8 cellular contexts compared by ENCODE assay signal in genomic region chr10:128078136-128078969, GRCh38.
DNase-seq lines count a peak whose midpoint lies in the region; ATAC-seq and TF ChIP-seq lines count a peak whose summit lies in the region.

No MANE protein-coding gene starts in this region.

- H3K27ac Mint-ChIP-seq in activated T-cell treated with anti-CD3 and anti-CD28 coated beads, Interleukin-2, amount 50 U/mL, for 24 hours: no peak overlapping the region

- TF ChIP-seq CTCF in Loucy (conservative IDR thresholded peaks at IDR 0.05; ENCODE audit: low read length) (peak; percentile 96), retinal pigment epithelial cell (conservative IDR thresholded peaks at IDR 0.05; ENCODE audit: low read depth, low read length) (peak; percentile 89)

- H3F3A ChIP-seq in Loucy (ENCODE audit: low read depth): peaks cover 4% of the 10 kb centered on the region; the same call in 1 of the 2 replicates

- H3K4me1 ChIP-seq in Loucy (ENCODE audit: insufficient read depth, low read length, poor library complexity, severe bottlenecking): peaks cover 16% of the 10 kb centered on the region

- H2AFZ ChIP-seq in Loucy (ENCODE audit: low read length): no peak overlapping the region

- no peaks in the 10 kb centered on the region for H3K9me2 ChIP-seq in Loucy (replicated peaks; ENCODE audit: low read depth, low read length)

- no peaks in the 10 kb centered on the region for H3K27me3 ChIP-seq in Loucy (ENCODE audit: insufficient read depth, low read length, poor library complexity, severe bottlenecking)

- no peaks in the 10 kb centered on the region for H3K4me1 Mint-ChIP-seq in activated T-cell treated with anti-CD3 and anti-CD28 coated beads, Interleukin-2, amount 50 U/mL, for 24 hours (ENCODE audit: low read depth)

- no peaks in the 10 kb centered on the region for H3K9me3 Mint-ChIP-seq in activated T-cell treated with anti-CD3 and anti-CD28 coated beads, Interleukin-2, amount 50 U/mL, for 24 hours

- H3K9ac ChIP-seq in Loucy (ENCODE audit: low read depth, low read length, poor library complexity, severe bottlenecking): no peak overlapping the region

- no peak overlapping the region for H3K4me2 ChIP-seq in Loucy (ENCODE audit: low read depth, low read length, poor library complexity, severe bottlenecking)

- no peak overlapping the region for H3K4me3 Mint-ChIP-seq in activated T-cell treated with anti-CD3 and anti-CD28 coated beads, Interleukin-2, amount 50 U/mL, for 24 hours

- peaks cover 55% of the 10 kb centered on the region for H3K36me3 ChIP-seq in Loucy (ENCODE audit: insufficient read depth, low read length)

- no peaks in the 10 kb centered on the region for H3K9me3 ChIP-seq in Loucy (ENCODE audit: insufficient read depth, low read depth, low read length)

- ATAC-seq in GM19395 (IDR thresholded peaks at IDR 0.05; ENCODE audit: unreplicated experiment) (peak; percentile 67), GM18517 (IDR thresholded peaks at IDR 0.05; ENCODE audit: unreplicated experiment) (no peak)

- peaks cover 91% of the 10 kb centered on the region for H3K36me3 Mint-ChIP-seq in activated T-cell treated with anti-CD3 and anti-CD28 coated beads, Interleukin-2, amount 50 U/mL, for 24 hours (ENCODE audit: low read depth)

- no peaks in the 10 kb centered on the region for H3K27me3 Mint-ChIP-seq in activated T-cell treated with anti-CD3 and anti-CD28 coated beads, Interleukin-2, amount 50 U/mL, for 24 hours

- peaks cover 3% of the 10 kb centered on the region for H4K20me1 ChIP-seq in Loucy (ENCODE audit: insufficient read depth, low read length, poor library complexity, severe bottlenecking)

- H3K79me2 ChIP-seq in Loucy (ENCODE audit: insufficient read depth, low read length): no peaks in the 10 kb centered on the region

- no peak overlapping the region for H3K4me3 ChIP-seq in Loucy (ENCODE audit: low read length, poor library complexity, severe bottlenecking)
- H3K4me3 ChIP-seq in retinal pigment epithelial cell (ENCODE audit: low read length): no peak overlapping the region

- DNase-seq in COLO668 (lab: John Stamatoyannopoulos, UW; ENCODE audit: unreplicated experiment) (peak; percentile 7), germinal center (ENCODE audit: low spot score) (peak; percentile 54), retinal pigment epithelial cell (ENCODE audit: low read depth) (no peak), NOMO-1 treated with dmso at 0.1 percent for 144 hours (lab: John Stamatoyannopoulos, UW; ENCODE audit: unreplicated experiment) (no peak)
- DNase-seq in activated T-cell treated with anti-CD3 and anti-CD28 coated beads, Interleukin-2, amount 50 U/mL, for 24 hours: peak; percentile 66

Comparison
In these comparisons a context has a peak if more than half of its experiments do, and no peak if none do; other contexts are left out.
1. DNase-seq: peak in COLO668 (single experiment), activated T-cell treated with anti-CD3 and anti-CD28 coated beads, Interleukin-2, amount 50 U/mL, for 24 hours (single experiment) and germinal center (single experiment); none in retinal pigment epithelial cell (single experiment) and NOMO-1 treated with dmso at 0.1 percent for 144 hours (single experiment).